8 cellular contexts compared by ENCODE assay signal in the genomic region with DNA sequence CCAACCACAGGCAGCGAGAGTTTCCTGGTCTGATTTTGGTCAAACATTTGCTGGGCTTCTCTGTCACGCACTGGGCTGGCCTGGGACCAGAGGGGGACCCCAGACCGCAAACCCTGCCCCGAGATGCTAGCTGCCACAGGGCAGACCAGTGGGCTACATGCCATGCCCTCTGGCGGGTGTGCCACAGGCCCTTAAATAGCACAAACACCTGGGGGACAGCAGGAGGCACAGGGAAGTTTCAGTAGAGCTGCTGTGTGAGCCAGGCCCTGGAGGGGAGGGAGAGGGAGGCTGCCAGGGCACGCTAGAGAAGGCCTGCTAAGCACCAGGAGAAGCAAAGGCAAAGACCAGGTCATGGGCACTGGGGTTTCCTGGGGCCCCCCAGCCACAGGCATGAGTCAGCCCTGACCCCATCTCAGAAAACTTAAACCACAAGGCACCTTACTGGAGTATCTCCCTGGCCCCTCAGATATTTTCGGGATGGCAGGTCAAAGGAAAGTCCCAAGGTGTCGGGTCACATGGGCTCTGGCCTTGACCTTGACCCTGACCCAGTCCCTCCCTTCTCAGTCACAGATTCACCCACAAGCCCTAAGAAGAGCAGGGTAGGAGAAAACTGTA. TPM values are rescaled to one million over a fixed set of nuclear protein-coding genes. Genes with fewer than 3 reads are reported as not detected.
A peak's percentile ranks its signal among the peaks of the same experiment; 100 is the strongest.
DNase-seq lines count a peak whose midpoint lies in the region; ATAC-seq and TF ChIP-seq lines count a peak whose summit lies in the region.

No MANE protein-coding gene starts in this region.

- H3K9ac ChIP-seq in GM23248, result no peak overlapping the region

- H3K9me2 ChIP-seq in GM23248 (ENCODE audit: insufficient read depth), result no peaks in the 10 kb centered on the region

- in situ Hi-C loops in GM23248 (cut with MboI), result no loop called here

- peaks cover 9% of the 10 kb centered on the region for H3K4me1 ChIP-seq in GM23248 (ENCODE audit: insufficient read depth)

- H4K20me1 ChIP-seq in GM23248 (ENCODE audit: insufficient read depth), result no peaks in the 10 kb centered on the region; the same call in 1 of the 2 replicates

- no peaks in the 10 kb centered on the region for H3K27me3 ChIP-seq in GM23248 (replicated peaks; ENCODE audit: insufficient read depth)

- H3K9me3 ChIP-seq in GM23248 (ENCODE audit: low read depth), result no peaks in the 10 kb centered on the region

- 87 to 89% methylated on average over 8 of the region's 8 CpGs for WGBS in GM23248 (ENCODE audit: low coverage in 1 of 2, low lambda C conversion rate in 2 of 2, missing lambda C conversion rate in 2 of 2), 2 experiments

- no peak overlapping the region for H3K27ac ChIP-seq in GM23248

- peak; percentile 28 to 42 for ATAC-seq in activated T-cell treated with anti-CD3 and anti-CD28 coated beads, Interleukin-2, amount 50 U/mL, for 4 hours
- peak; percentile 44 for ATAC-seq in HG03520 (IDR thresholded peaks at IDR 0.05; ENCODE audit: unreplicated experiment)
- ATAC-seq in effector memory CD8-positive, alpha-beta T cell (replicated peaks), result peak; percentile 44

- H3K27me3 Mint-ChIP-seq in activated T-cell treated with anti-CD3 and anti-CD28 coated beads, Interleukin-2, amount 50 U/mL, for 4 hours (ENCODE audit: low read depth), result no peaks in the 10 kb centered on the region
- no peaks in the 10 kb centered on the region for H3K27me3 Mint-ChIP-seq in effector memory CD8-positive, alpha-beta T cell
- H3K27me3 Mint-ChIP-seq in type B pancreatic cell, result no peaks in the 10 kb centered on the region

- H2AFZ ChIP-seq in GM23248, result no peak overlapping the region

- H3K9me3 Mint-ChIP-seq in activated T-cell treated with anti-CD3 and anti-CD28 coated beads, Interleukin-2, amount 50 U/mL, for 4 hours, result no peaks in the 10 kb centered on the region
- no peaks in the 10 kb centered on the region for H3K9me3 Mint-ChIP-seq in effector memory CD8-positive, alpha-beta T cell
- no peaks in the 10 kb centered on the region for H3K9me3 Mint-ChIP-seq in type B pancreatic cell

- peaks cover 3% of the 10 kb centered on the region for H3K36me3 Mint-ChIP-seq in activated T-cell treated with anti-CD3 and anti-CD28 coated beads, Interleukin-2, amount 50 U/mL, for 4 hours (ENCODE audit: insufficient read depth)
- peaks cover 6% of the 10 kb centered on the region for H3K36me3 Mint-ChIP-seq in effector memory CD8-positive, alpha-beta T cell (ENCODE audit: insufficient read depth)
- no peaks in the 10 kb centered on the region for H3K36me3 Mint-ChIP-seq in type B pancreatic cell

- H3K4me3 ChIP-seq in GM23248, result no peak overlapping the region

- no peak overlapping the region for H3K4me3 Mint-ChIP-seq in activated T-cell treated with anti-CD3 and anti-CD28 coated beads, Interleukin-2, amount 50 U/mL, for 4 hours
- no peak overlapping the region for H3K4me3 Mint-ChIP-seq in effector memory CD8-positive, alpha-beta T cell
- H3K4me3 Mint-ChIP-seq in type B pancreatic cell, result no peak overlapping the region

- no peaks in the 10 kb centered on the region for H3K36me3 ChIP-seq in GM23248 (ENCODE audit: low read depth)

- H3K27ac Mint-ChIP-seq in effector memory CD8-positive, alpha-beta T cell, result peak overlapping the region; percentile 83 to 92
- peak overlapping the region; percentile 70 for H3K27ac Mint-ChIP-seq in type B pancreatic cell

- H3K4me1 Mint-ChIP-seq in activated T-cell treated with anti-CD3 and anti-CD28 coated beads, Interleukin-2, amount 50 U/mL, for 4 hours (ENCODE audit: low read depth), result peaks cover 39% of the 10 kb centered on the region
- H3K4me1 Mint-ChIP-seq in effector memory CD8-positive, alpha-beta T cell (ENCODE audit: low read depth in 2 of 2), result peaks cover 40 to 49% of the 10 kb centered on the region in 2 donors
- peaks cover 39% of the 10 kb centered on the region for H3K4me1 Mint-ChIP-seq in type B pancreatic cell (ENCODE audit: unreplicated experiment)

- H3F3A ChIP-seq in GM23248 (ENCODE audit: insufficient read depth), result no peaks in the 10 kb centered on the region

- no peak overlapping the region for H3K4me2 ChIP-seq in GM23248 (ENCODE audit: unreplicated experiment)

- no peak for DNase-seq in activated T-cell treated with anti-CD3 and anti-CD28 coated beads, Interleukin-2, amount 50 U/mL, for 4 hours
- DNase-seq in activated T-cell treated with anti-CD3 and anti-CD28 coated beads, Interleukin-2, amount 50 U/mL, for 1 hour, result no peak
- no peak for DNase-seq in effector memory CD8-positive, alpha-beta T cell
- no peak for DNase-seq in type B pancreatic cell (ENCODE audit: extremely low spot score, unreplicated experiment)
- no peak for DNase-seq in NCI-H1694 treated with DMSO at 0.1 percent for 48 hours (lab: John Stamatoyannopoulos, UW)
- DNase-seq in activated naive CD4-positive, alpha-beta T cell treated with Interleukin-2 at 50 U/mL for 16 hours, result no peak
- no peak for DNase-seq in GM23248

- no peak for TF ChIP-seq CTCF in type B pancreatic cell (conservative IDR thresholded peaks at IDR 0.05)

- H3K79me2 ChIP-seq in GM23248 (ENCODE audit: insufficient read depth), result peaks cover 30% of the 10 kb centered on the region; the same call in 1 of the 2 replicates

RNA-seq across cellular contexts. Expression of gene ITPK1, which starts 29.2 kb away (rescaled TPM):
- total RNA-seq in activated T-cell treated with anti-CD3 and anti-CD28 coated beads, Interleukin-2, amount 50 U/mL, for 4 hours, result 10 to 100 TPM; 49.4 to 59.7 (median 59.1) TPM
- total RNA-seq in type B pancreatic cell (ENCODE audit: low replicate concordance), result 40.2 and 43.5 TPM in 2 replicates
- total RNA-seq in GM23248 (2014; rRNA removed; shearing (Covaris generic)), result 33.3 and 35.0 TPM in 2 replicates
- polyA plus RNA-seq in GM23248 (2016; fragmentation: Nextera tagmentation; extraction: Ambion mirVana), result 18.7 and 19.4 TPM in 2 replicates
